Comparison of ENCODE assay signal across 12 cellular contexts in genomic region chrX:68995780-68996551, GRCh38.
DNase-seq lines count a peak whose midpoint lies in the region; ATAC-seq and TF ChIP-seq lines count a peak whose summit lies in the region.
"Had no signal": no experiment of that assay in that cellular context is flagged by ENCODE, and none has a peak within 500 bp of the region (broad histone marks: within the 10 kb centered on the region; RNA-seq: fewer than 3 reads in every experiment).

No MANE protein-coding gene starts in this region.

- WGBS in heart left ventricle, 4 donors = 6 to 51% (median 27%) methylated on average over 19 to 21 of the region's 21 CpGs

- H4K20me1 ChIP-seq in neural progenitor cell (ENCODE audit: low read depth) = no peaks in the 10 kb centered on the region

- no peaks in the 10 kb centered on the region for H3F3A ChIP-seq in neural progenitor cell (ENCODE audit: low read depth)

- no peak for TF ChIP-seq POLR2A in heart left ventricle (IDR thresholded peaks at IDR 0.05)
- no peak for TF ChIP-seq POLR2A in uterus (IDR thresholded peaks at IDR 0.05)

- intact Hi-C loops in heart left ventricle (cut with DNase I) = loop anchor here in 7 of 10 donors (2.0 to 10.0 kb wide), 7 partner anchors 51 to 169 kb away; partner anchors contain the start of gene EFNB1 (in 1 of the 7)
- intact Hi-C loops in uterus (cut with DNase I; ENCODE audit: low total_unique reads) = no loop called here

- H3K27ac ChIP-seq in heart left ventricle (peak overlapping the region; percentile 47 to 82 (median 72)), muscle layer of duodenum (ENCODE audit: low read length) (peak overlapping the region; percentile 23), uterus (peak overlapping the region; percentile 73 to 77), neural progenitor cell (no peak overlapping the region)
- H3K27ac ChIP-seq: 22Rv1, SK-N-MC had no signal

- no peak overlapping the region for H3K4me2 ChIP-seq in neural progenitor cell

- H3K9me3 Mint-ChIP-seq in neural progenitor cell = peaks cover 5% of the 10 kb centered on the region
- no peaks in the 10 kb centered on the region for H3K9me3 Mint-ChIP-seq in stimulated activated effector memory CD8-positive, alpha-beta T cell treated with anti-CD3 and anti-CD28 coated beads, Interleukin-12 subunit alpha, Interleukin-12 subunit beta, amount 100 ng/mL, for 72 hours

- H3K36me3 Mint-ChIP-seq in neural progenitor cell = no peaks in the 10 kb centered on the region
- H3K36me3 Mint-ChIP-seq in stimulated activated effector memory CD8-positive, alpha-beta T cell treated with anti-CD3 and anti-CD28 coated beads, Interleukin-12 subunit alpha, Interleukin-12 subunit beta, amount 100 ng/mL, for 72 hours = no peaks in the 10 kb centered on the region

- H3K4me3 ChIP-seq in heart left ventricle (peak overlapping the region in 8 of 12 donors; percentile 3 to 35 (median 23)), muscle layer of duodenum (ENCODE audit: low read depth in 1 of 2, low read length in 2 of 2) (peak overlapping the region in 1 of 2 donors; percentile 5), uterus (no peak overlapping the region), neural progenitor cell (no peak overlapping the region)
- H3K4me3 ChIP-seq: SK-N-MC had no signal

- H3K9ac ChIP-seq in neural progenitor cell = no peak overlapping the region

- TF ChIP-seq CTCF in heart left ventricle (IDR thresholded peaks at IDR 0.05) (no peak), uterus (IDR thresholded peaks at IDR 0.05) (no peak), neural progenitor cell (IDR thresholded peaks at IDR 0.05) (no peak)

- H2AFZ ChIP-seq in neural progenitor cell (replicated peaks) = no peak overlapping the region

- DNase-seq in NCI-H2227 (lab: John Stamatoyannopoulos, UW; ENCODE audit: unreplicated experiment) = peak; percentile 7
- DNase-seq in NCI-H2227 treated with DMSO at 0.1 percent for 48 hours (lab: John Stamatoyannopoulos, UW) = no peak
- peak; percentile 69 to 75 (median 72) for DNase-seq in heart left ventricle
- DNase-seq in uterus = peak; percentile 75 to 76
- no peak for DNase-seq in neural progenitor cell (ENCODE audit: low spot score)
- no peak for DNase-seq in stimulated activated effector memory CD8-positive, alpha-beta T cell treated with anti-CD3 and anti-CD28 coated beads, Interleukin-12 subunit alpha, Interleukin-12 subunit beta, amount 100 ng/mL, for 72 hours (ENCODE audit: low spot score in 2 of 2)
- DNase-seq: central memory CD4-positive, alpha-beta T cell; NCI-H345 had no signal

- H3K27me3 ChIP-seq in heart left ventricle (peaks cover 0 to 16% (median 0%) of the 10 kb centered on the region in 9 donors), muscle layer of duodenum (ENCODE audit: low read depth, low read length) (no peaks in the 10 kb centered on the region), uterus (no peaks in the 10 kb centered on the region), neural progenitor cell (no peaks in the 10 kb centered on the region)

- H3K4me1 ChIP-seq in heart left ventricle = peaks cover 0 to 48% (median 27%) of the 10 kb centered on the region in 12 donors
- H3K4me1 ChIP-seq in muscle layer of duodenum (ENCODE audit: control insufficient read depth in 1 of 2, insufficient read depth in 2 of 2, low read length in 2 of 2) = peaks cover 6 to 17% of the 10 kb centered on the region in 2 donors
- peaks cover 0 to 7% of the 10 kb centered on the region in 2 donors for H3K4me1 ChIP-seq in uterus
- H3K4me1 ChIP-seq in neural progenitor cell = peaks cover 7% of the 10 kb centered on the region

- H3K9me3 ChIP-seq in heart left ventricle (no peaks in the 10 kb centered on the region), muscle layer of duodenum (ENCODE audit: control insufficient read depth in 1 of 2, low read length in 2 of 2) (no peaks in the 10 kb centered on the region), uterus (no peaks in the 10 kb centered on the region), neural progenitor cell (ENCODE audit: low read depth) (no peaks in the 10 kb centered on the region)

- H3K79me2 ChIP-seq in neural progenitor cell (ENCODE audit: low read depth) = no peaks in the 10 kb centered on the region

- H3K27ac Mint-ChIP-seq in neural progenitor cell = no peak overlapping the region
- H3K27ac Mint-ChIP-seq in stimulated activated effector memory CD8-positive, alpha-beta T cell treated with anti-CD3 and anti-CD28 coated beads, Interleukin-12 subunit alpha, Interleukin-12 subunit beta, amount 100 ng/mL, for 72 hours = no peak overlapping the region

- H3K27me3 Mint-ChIP-seq in neural progenitor cell (ENCODE audit: insufficient read depth, low read depth) = peaks cover 7% of the 10 kb centered on the region

- ATAC-seq in heart left ventricle (peak; percentile 85 to 92 (median 86)), HG03045 (IDR thresholded peaks at IDR 0.05; ENCODE audit: unreplicated experiment) (no peak)
- ATAC-seq in stimulated activated effector memory CD8-positive, alpha-beta T cell treated with anti-CD3 and anti-CD28 coated beads, Interleukin-12 subunit alpha, Interleukin-12 subunit beta, amount 100 ng/mL, for 72 hours = no peak

- no peak overlapping the region for H3K4me3 Mint-ChIP-seq in neural progenitor cell
- H3K4me3 Mint-ChIP-seq in stimulated activated effector memory CD8-positive, alpha-beta T cell treated with anti-CD3 and anti-CD28 coated beads, Interleukin-12 subunit alpha, Interleukin-12 subunit beta, amount 100 ng/mL, for 72 hours = no peak overlapping the region

- H3K4me1 Mint-ChIP-seq in neural progenitor cell = peaks cover 8% of the 10 kb centered on the region
- H3K4me1 Mint-ChIP-seq in stimulated activated effector memory CD8-positive, alpha-beta T cell treated with anti-CD3 and anti-CD28 coated beads, Interleukin-12 subunit alpha, Interleukin-12 subunit beta, amount 100 ng/mL, for 72 hours = no peaks in the 10 kb centered on the region

- H3K36me3 ChIP-seq in heart left ventricle = no peaks in the 10 kb centered on the region
- H3K36me3 ChIP-seq in muscle layer of duodenum (ENCODE audit: control insufficient read depth in 1 of 2, insufficient read depth in 2 of 2, low read length in 2 of 2) = no peaks in the 10 kb centered on the region
- H3K36me3 ChIP-seq in uterus = no peaks in the 10 kb centered on the region
- no peaks in the 10 kb centered on the region for H3K36me3 ChIP-seq in neural progenitor cell

Comparison
In these comparisons a context has a peak if more than half of its experiments do, and no peak if none do; other contexts are left out.
1. DNase-seq: peak in NCI-H2227 (single experiment), heart left ventricle (5 of 5) and uterus (2 of 2); none in NCI-H2227 treated with DMSO at 0.1 percent for 48 hours (single experiment), neural progenitor cell (single experiment) and stimulated activated effector memory CD8-positive, alpha-beta T cell treated with anti-CD3 and anti-CD28 coated beads, Interleukin-12 subunit alpha, Interleukin-12 subunit beta, amount 100 ng/mL, for 72 hours (0 of 2).
2. ATAC-seq: peak in heart left ventricle (4 of 4); none in stimulated activated effector memory CD8-positive, alpha-beta T cell treated with anti-CD3 and anti-CD28 coated beads, Interleukin-12 subunit alpha, Interleukin-12 subunit beta, amount 100 ng/mL, for 72 hours (single experiment) and HG03045 (single experiment).
3. H3K4me3 ChIP-seq: peak in heart left ventricle (8 of 12); none in uterus (0 of 2) and neural progenitor cell (single experiment).